31 cellular contexts compared by ENCODE assay signal in genomic region chr10:63600540-63600939, GRCh38.
DNase-seq lines count a peak whose midpoint lies in the region; ATAC-seq and TF ChIP-seq lines count a peak whose summit lies in the region.
"Had no signal": no experiment of that assay in that cellular context is flagged by ENCODE, and none has a peak within 500 bp of the region (broad histone marks: within the 10 kb centered on the region; RNA-seq: fewer than 3 reads in every experiment).

No MANE protein-coding gene starts in this region.

- 100% methylated on average over 1 of the region's 1 CpG for WGBS in mammary epithelial cell (ENCODE audit: low coverage, missing lambda C conversion rate)

- H3K9me2 ChIP-seq in PC-9 (ENCODE audit: insufficient read depth) = no peaks in the 10 kb centered on the region

- no peak overlapping the region for H3K4me3 ChIP-seq in mammary epithelial cell (replicated peaks in 1 of 3; ENCODE audit: insufficient read depth in 1 of 3, low read depth in 2 of 3, low read length in 3 of 3)
- no peak overlapping the region for H3K4me3 ChIP-seq in breast epithelium
- no peak overlapping the region for H3K4me3 ChIP-seq in HEK293 (ENCODE audit: low read depth, low read length)
- no peak overlapping the region for H3K4me3 ChIP-seq in PC-9
- H3K4me3 ChIP-seq: A549; BLaER1; BLaER1 treated with 17β-estradiol and CSF1 and Interleukin-3, amounts not matched to agents 10 nM and 100 nM had no signal

- dilution Hi-C loops in mammary epithelial cell (cut with HindIII; ENCODE audit: low sequenced_read_pairs) = no loop called here

- ATAC-seq in left cardiac atrium (no peak), HG03354 (IDR thresholded peaks at IDR 0.05; ENCODE audit: poor library complexity, severe bottlenecking, unreplicated experiment) (no peak)
- ATAC-seq: A549; CD8-positive, alpha-beta T cell had no signal

- CTCF ChIA-PET in mammary epithelial cell (lab: Charles Lee; ENCODE audit: low non-redundant PET) (no interaction called here), HEK293 (lab: Yijun Ruan, JAX) (no interaction called here), PC-9 (lab: Charles Lee) (no interaction called here)

- H3K9ac ChIP-seq in mammary epithelial cell (ENCODE audit: insufficient read depth, low read length) = no peak overlapping the region
- H3K9ac ChIP-seq: BLaER1; BLaER1 treated with 17β-estradiol and CSF1 and Interleukin-3, amounts not matched to agents 10 nM and 100 nM had no signal

- no peak for TF ChIP-seq CTCF in mammary epithelial cell (conservative IDR thresholded peaks at IDR 0.05 in 1 of 2, IDR thresholded peaks at IDR 0.05 in 1 of 2; ENCODE audit: extremely low read depth in 1 of 2, insufficient read depth in 1 of 2, low read depth in 1 of 2, low read length in 2 of 2)
- no peak for TF ChIP-seq CTCF in breast epithelium (IDR thresholded peaks at IDR 0.05)
- TF ChIP-seq CTCF in HEK293 (tag by site-specific recombination; IDR thresholded peaks at IDR 0.05) = no peak
- TF ChIP-seq CTCF in PC-9 (conservative IDR thresholded peaks at IDR 0.05) = no peak

- peaks cover 8% of the 10 kb centered on the region for H3K79me2 ChIP-seq in mammary epithelial cell (ENCODE audit: insufficient read depth, low read length)
- H3K79me2 ChIP-seq in PC-9 (ENCODE audit: low read depth) = no peaks in the 10 kb centered on the region

- H2AFZ ChIP-seq in mammary epithelial cell (ENCODE audit: low read depth, low read length) = no peak overlapping the region
- no peak overlapping the region for H2AFZ ChIP-seq in PC-9

- H3K4me2 ChIP-seq in mammary epithelial cell (ENCODE audit: insufficient read depth, low read depth, low read length) (no peak overlapping the region), PC-9 (no peak overlapping the region)
- H3K4me2 ChIP-seq: A549; BLaER1; BLaER1 treated with 17β-estradiol and CSF1 and Interleukin-3, amounts not matched to agents 10 nM and 100 nM had no signal

- no peaks in the 10 kb centered on the region for H4K20me1 ChIP-seq in mammary epithelial cell (ENCODE audit: insufficient read depth, low read length)
- H4K20me1 ChIP-seq in PC-9 (ENCODE audit: insufficient read depth) = no peaks in the 10 kb centered on the region
- H4K20me1 ChIP-seq: BLaER1; BLaER1 treated with 17β-estradiol and CSF1 and Interleukin-3, amounts not matched to agents 10 nM and 100 nM had no signal

- in situ Hi-C loops in mammary epithelial cell (cut with MboI; ENCODE audit: low sequenced_read_pairs in 2 of 2) = no loop called here

- no peaks in the 10 kb centered on the region for H3K4me1 ChIP-seq in mammary epithelial cell (ENCODE audit: insufficient read depth, low read length)
- H3K4me1 ChIP-seq in breast epithelium = no peaks in the 10 kb centered on the region
- H3K4me1 ChIP-seq in HEK293 (ENCODE audit: control insufficient read depth, insufficient read depth, low read length) = peaks cover 9% of the 10 kb centered on the region
- no peaks in the 10 kb centered on the region for H3K4me1 ChIP-seq in PC-9 (replicated peaks; ENCODE audit: insufficient read depth)
- H3K4me1 ChIP-seq: BLaER1, Caco-2 had no signal

- H3K36me3 ChIP-seq in mammary epithelial cell (ENCODE audit: insufficient read depth, low read length) (peaks cover 19% of the 10 kb centered on the region), breast epithelium (no peaks in the 10 kb centered on the region), HEK293 (ENCODE audit: control insufficient read depth in 2 of 2, insufficient read depth in 1 of 2, low read length in 2 of 2) (peaks cover 9 to 10% of the 10 kb centered on the region in 2 experiments), PC-9 (ENCODE audit: low read depth) (no peaks in the 10 kb centered on the region; the same call in 1 of the 2 replicates)

- DNase-seq in mammary epithelial cell = no peak
- DNase-seq in breast epithelium (ENCODE audit: low spot score in 2 of 2) = no peak
- no peak for DNase-seq in PC-9
- DNase-seq in left cardiac atrium = no peak
- DNase-seq: 8988T; ACHN; AML-193; BE2C; C1 segment of cervical spinal cord; Caco-2; Calu3; CD4-positive, alpha-beta memory T cell; CD4-positive, alpha-beta T cell; CD4-positive, CD25-positive, alpha-beta regulatory T cell; CD8-positive, alpha-beta memory T cell; CD8-positive, alpha-beta T cell; COR-L47; DMS 273 treated with DMSO at 0.1 percent for 48 hours; DMS153; DMS53; DMS79; DMS79 treated with DMSO at 0.1 percent for 48 hours; DND-41; EL had no signal

- no peaks in the 10 kb centered on the region; the same call in 1 of the 2 replicates for H3F3A ChIP-seq in PC-9 (ENCODE audit: insufficient read depth, low read depth)

- H3K9me3 ChIP-seq in mammary epithelial cell (replicated peaks; ENCODE audit: insufficient read depth, low read length) (no peaks in the 10 kb centered on the region), breast epithelium (no peaks in the 10 kb centered on the region), HEK293 (ENCODE audit: control insufficient read depth, insufficient read depth, low read depth, low read length) (no peaks in the 10 kb centered on the region), PC-9 (ENCODE audit: insufficient read depth, low read depth) (no peaks in the 10 kb centered on the region)
- H3K9me3 ChIP-seq: A549; BE2C; BLaER1; BLaER1 treated with 17β-estradiol and CSF1 and Interleukin-3, amounts not matched to agents 10 nM and 100 nM; Caco-2 had no signal

- TSS peak; percentile 3 for BruUV-seq in mammary epithelial cell (replicated peaks; lab: Mats Ljungman, UMichigan)
- BruUV-seq in PC-9 (replicated peaks; lab: Mats Ljungman, UMichigan) = TSS peak; percentile 6

- TF ChIP-seq POLR2A in breast epithelium (IDR thresholded peaks at IDR 0.05) = no peak

- H3K27ac ChIP-seq in mammary epithelial cell (ENCODE audit: insufficient read depth, low read depth, low read length) (no peak overlapping the region), breast epithelium (no peak overlapping the region), HEK293 (ENCODE audit: extremely low read depth, low read depth, low read length) (no peak overlapping the region), PC-9 (no peak overlapping the region)
- H3K27ac ChIP-seq: 22Rv1; A549; BLaER1; BLaER1 treated with 17β-estradiol and CSF1 and Interleukin-3, amounts not matched to agents 10 nM and 100 nM; C4-2B had no signal

- intact Hi-C loops in mammary epithelial cell (cut with micrococcal nuclease) = no loop called here
- intact Hi-C loops in breast epithelium (cut with DNase I; ENCODE audit: low total_unique reads) = no loop called here
- intact Hi-C loops in PC-9 (cut with micrococcal nuclease; ENCODE audit: unreplicated experiment) = no loop called here
- intact Hi-C loops in left cardiac atrium (cut with DNase I) = no loop called here

- POLR2A ChIA-PET in HEK293 (lab: Yijun Ruan, JAX) (no interaction called here), PC-9 (lab: Charles Lee; ENCODE audit: unreplicated experiment) (no interaction called here)

- H3K27me3 ChIP-seq in mammary epithelial cell (ENCODE audit: insufficient read depth, low read length) (no peaks in the 10 kb centered on the region), breast epithelium (no peaks in the 10 kb centered on the region), PC-9 (ENCODE audit: insufficient read depth, low read depth) (no peaks in the 10 kb centered on the region)
- H3K27me3 ChIP-seq: BE2C; BLaER1; BLaER1 treated with 17β-estradiol and CSF1 and Interleukin-3, amounts not matched to agents 10 nM and 100 nM had no signal

TF ChIP-seq in HEK293, 187 proteins besides CTCF, POLR2A, EP300 and RAD21:
- TF ChIP-seq ZNF544 (tag by site-specific recombination; IDR thresholded peaks at IDR 0.05) = no peak
- no peak for TF ChIP-seq ZBTB49 (tag by site-specific recombination; IDR thresholded peaks at IDR 0.05; ENCODE audit: low read depth)
- peak; percentile 96 for TF ChIP-seq ZNF558 (tag by site-specific recombination; IDR thresholded peaks at IDR 0.05)
